20 cellular contexts compared by ENCODE assay signal in the genomic region with DNA sequence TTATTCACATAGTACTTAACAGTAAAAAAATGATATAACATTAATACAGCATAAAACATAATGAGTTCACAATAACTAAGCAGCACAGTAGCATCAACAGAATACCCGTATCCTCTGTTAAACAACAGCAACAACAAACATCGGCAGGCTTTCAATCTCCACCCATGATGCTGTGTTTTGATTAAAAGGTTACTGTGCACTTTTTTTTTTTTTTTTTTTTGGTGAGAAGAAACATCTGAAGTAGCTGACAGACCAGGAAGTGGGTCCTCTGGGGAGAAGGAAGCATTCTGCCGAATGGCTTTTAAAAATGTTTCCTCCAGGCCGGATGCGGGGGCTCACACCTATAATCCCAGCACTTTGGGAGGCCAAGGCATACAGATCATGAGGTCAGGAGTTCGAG.
DNase-seq lines count a peak whose midpoint lies in the region; ATAC-seq, FAIRE-seq and TF ChIP-seq lines count a peak whose summit lies in the region.
"Had no signal": no experiment of that assay in that cellular context is flagged by ENCODE, and none has a peak within 500 bp of the region (broad histone marks: within the 10 kb centered on the region; RNA-seq: fewer than 3 reads in every experiment).

No MANE protein-coding gene starts in this region.

- peaks cover 10% of the 10 kb centered on the region for H3K4me1 Mint-ChIP-seq in CD8-positive, alpha-beta T cell (ENCODE audit: low read depth)
- H3K4me1 Mint-ChIP-seq in activated CD8-positive, alpha-beta T cell treated with anti-CD3 and anti-CD28 coated beads for 36 hours (ENCODE audit: low read depth) = peaks cover 6% of the 10 kb centered on the region
- peaks cover 11 to 19% of the 10 kb centered on the region in 2 donors for H3K4me1 Mint-ChIP-seq in immature natural killer cell

- TF ChIP-seq POLR2A in H54 (IDR thresholded peaks at IDR 0.05; ENCODE audit: low read depth, low read length) = no peak

- FAIRE-seq in H54 (lab: Jason Lieb, UNC) = no peak
- FAIRE-seq: A204.1, G401.6, GM12891, H1 had no signal

- no peak overlapping the region for H3K4me3 ChIP-seq in CD8-positive, alpha-beta T cell (ENCODE audit: low read depth, low read length)
- H3K4me3 ChIP-seq: HAP-1 had no signal

- H3K4me3 Mint-ChIP-seq in CD8-positive, alpha-beta T cell = no peak overlapping the region
- H3K4me3 Mint-ChIP-seq in activated CD8-positive, alpha-beta T cell treated with anti-CD3 and anti-CD28 coated beads for 36 hours = no peak overlapping the region
- peak overlapping the region in 1 of 5 donors; percentile 28 for H3K4me3 Mint-ChIP-seq in immature natural killer cell
- H3K4me3 Mint-ChIP-seq: CD14-positive monocyte; CD8-positive, alpha-beta memory T cell had no signal

- no peaks in the 10 kb centered on the region for H3K36me3 ChIP-seq in CD8-positive, alpha-beta T cell (ENCODE audit: insufficient read depth, low read length)
- H3K36me3 ChIP-seq: HAP-1 had no signal

- peak overlapping the region; percentile 4 for H3K27ac Mint-ChIP-seq in CD8-positive, alpha-beta T cell
- no peak overlapping the region for H3K27ac Mint-ChIP-seq in activated CD8-positive, alpha-beta T cell treated with anti-CD3 and anti-CD28 coated beads for 36 hours
- peak overlapping the region in 2 of 6 donors; percentile 4 to 23 for H3K27ac Mint-ChIP-seq in immature natural killer cell
- H3K27ac Mint-ChIP-seq: CD14-positive monocyte; CD8-positive, alpha-beta memory T cell had no signal

- no peak for TF ChIP-seq CTCF in CD8-positive, alpha-beta T cell (IDR thresholded peaks at IDR 0.05)
- no peak for TF ChIP-seq CTCF in activated CD8-positive, alpha-beta T cell treated with anti-CD3 and anti-CD28 coated beads for 36 hours (IDR thresholded peaks at IDR 0.05)

- CTCF ChIA-PET in CD8-positive, alpha-beta T cell (lab: Charles Lee) = no interaction called here
- CTCF ChIA-PET in activated CD8-positive, alpha-beta T cell treated with anti-CD3 and anti-CD28 coated beads for 36 hours (lab: Charles Lee) = interaction anchor here (1.2 kb wide), 1 partner anchor 9 kb away, joined by 4 read pairs; no protein-coding TSS in a partner anchor

- POLR2A ChIA-PET in CD8-positive, alpha-beta T cell (lab: Charles Lee) = no interaction called here
- POLR2A ChIA-PET in activated CD8-positive, alpha-beta T cell treated with anti-CD3 and anti-CD28 coated beads for 36 hours (lab: Charles Lee) = no interaction called here

- peaks cover 8% of the 10 kb centered on the region for H3K27me3 Mint-ChIP-seq in CD8-positive, alpha-beta T cell (ENCODE audit: low read depth)
- peaks cover 2% of the 10 kb centered on the region for H3K27me3 Mint-ChIP-seq in activated CD8-positive, alpha-beta T cell treated with anti-CD3 and anti-CD28 coated beads for 36 hours
- H3K27me3 Mint-ChIP-seq in immature natural killer cell (ENCODE audit: low read depth in 3 of 3) = peaks cover 0 to 3% (median 3%) of the 10 kb centered on the region in 3 donors

- intact Hi-C loops in left ventricle myocardium superior (cut with micrococcal nuclease) (no loop called here), Right ventricle myocardium superior (cut with DNase I) (no loop called here)
- intact Hi-C loops in CD8-positive, alpha-beta T cell (cut with DNase I, micrococcal nuclease) = no loop called here
- intact Hi-C loops in activated CD8-positive, alpha-beta T cell treated with anti-CD3 and anti-CD28 coated beads for 36 hours (cut with micrococcal nuclease) = no loop called here

- no peak for DNase-seq in left ventricle myocardium superior
- no peak for DNase-seq in Right ventricle myocardium superior
- DNase-seq in CD8-positive, alpha-beta T cell = no peak
- peak; percentile 17 for DNase-seq in activated CD8-positive, alpha-beta T cell treated with anti-CD3 and anti-CD28 coated beads for 36 hours
- peak; percentile 19 to 24 (median 20) for DNase-seq in immature natural killer cell
- DNase-seq in H54 (ENCODE audit: insufficient read length, low spot score) = no peak
- DNase-seq in stimulated activated CD4-positive, alpha-beta T cell treated with anti-CD3 and anti-CD28 coated beads, Interleukin-2, amount 100 ng/mL, for 48 hours = no peak
- DNase-seq in activated naive CD4-positive, alpha-beta T cell treated with Interleukin-2 at 50 U/mL for 16 hours = no peak
- DNase-seq: ACHN; AML-193; CD8-positive, alpha-beta memory T cell; COR-L47; DMS 273 treated with DMSO at 0.1 percent for 48 hours; DMS53 had no signal

- H3K27me3 ChIP-seq in CD8-positive, alpha-beta T cell (ENCODE audit: insufficient read depth, low read length) = no peaks in the 10 kb centered on the region

- H3K9me3 ChIP-seq in CD8-positive, alpha-beta T cell (ENCODE audit: low read length) = no peaks in the 10 kb centered on the region
- H3K9me3 ChIP-seq: HAP-1 had no signal

- no peaks in the 10 kb centered on the region for H3K36me3 Mint-ChIP-seq in CD8-positive, alpha-beta T cell
- no peaks in the 10 kb centered on the region for H3K36me3 Mint-ChIP-seq in activated CD8-positive, alpha-beta T cell treated with anti-CD3 and anti-CD28 coated beads for 36 hours (ENCODE audit: low read depth)
- no peaks in the 10 kb centered on the region for H3K36me3 Mint-ChIP-seq in immature natural killer cell
- H3K36me3 Mint-ChIP-seq: CD14-positive monocyte; CD8-positive, alpha-beta memory T cell had no signal

- H3K9me3 Mint-ChIP-seq in CD8-positive, alpha-beta T cell = no peaks in the 10 kb centered on the region
- no peaks in the 10 kb centered on the region for H3K9me3 Mint-ChIP-seq in activated CD8-positive, alpha-beta T cell treated with anti-CD3 and anti-CD28 coated beads for 36 hours
- peaks cover 0 to 2% (median 0%) of the 10 kb centered on the region in 6 donors for H3K9me3 Mint-ChIP-seq in immature natural killer cell
- H3K9me3 Mint-ChIP-seq: CD8-positive, alpha-beta memory T cell had no signal

- peaks cover 4% of the 10 kb centered on the region for H3K4me1 ChIP-seq in CD8-positive, alpha-beta T cell (ENCODE audit: insufficient read depth, low read length)
- H3K4me1 ChIP-seq: HAP-1 had no signal

- ATAC-seq in left ventricle myocardium superior (peak; percentile 38), Right ventricle myocardium superior (ENCODE audit: poor library complexity) (no peak)
- ATAC-seq in CD8-positive, alpha-beta T cell = peak; percentile 20
- no peak for ATAC-seq in activated CD8-positive, alpha-beta T cell treated with anti-CD3 and anti-CD28 coated beads for 36 hours

- no peak overlapping the region for H3K27ac ChIP-seq in CD8-positive, alpha-beta T cell (ENCODE audit: low read depth, low read length)

Comparison
In these comparisons a context has a peak if more than half of its experiments do, and no peak if none do; other contexts are left out.
1. ATAC-seq: peak in left ventricle myocardium superior (single experiment) and CD8-positive, alpha-beta T cell (single experiment); none in Right ventricle myocardium superior (single experiment) and activated CD8-positive, alpha-beta T cell treated with anti-CD3 and anti-CD28 coated beads for 36 hours (single experiment).
2. DNase-seq: peak in activated CD8-positive, alpha-beta T cell treated with anti-CD3 and anti-CD28 coated beads for 36 hours (single experiment) and immature natural killer cell (3 of 3); none in left ventricle myocardium superior (single experiment), Right ventricle myocardium superior (single experiment), CD8-positive, alpha-beta T cell (0 of 7), H54 (single experiment), stimulated activated CD4-positive, alpha-beta T cell treated with anti-CD3 and anti-CD28 coated beads, Interleukin-2, amount 100 ng/mL, for 48 hours (0 of 2) and activated naive CD4-positive, alpha-beta T cell treated with Interleukin-2 at 50 U/mL for 16 hours (single experiment).